In genomic region chr20:3995067-3995748, GRCh38 we compare ENCODE assay signal across 9 cellular contexts. TPM values are rescaled to one million over a fixed set of nuclear protein-coding genes. Genes with fewer than 3 reads are reported as not detected.
A peak's percentile ranks its signal among the peaks of the same experiment; 100 is the strongest.
DNase-seq lines count a peak whose midpoint lies in the region; ATAC-seq and TF ChIP-seq lines count a peak whose summit lies in the region.
"Had no signal": no experiment of that assay in that cellular context is flagged by ENCODE, and none has a peak within 500 bp of the region (broad histone marks: within the 10 kb centered on the region; RNA-seq: fewer than 3 reads in every experiment).

No MANE protein-coding gene starts in this region.

- H3K4me1 Mint-ChIP-seq in stimulated activated memory B cell treated with anti-CD40 and anti-IgM and Interleukin-4, amounts not matched to agents 10 μg/mL and 1 μg/mL and 100 μg/mL, for 72 hours, result no peaks in the 10 kb centered on the region

- H3K9me3 Mint-ChIP-seq in stimulated activated memory B cell treated with anti-CD40 and anti-IgM and Interleukin-4, amounts not matched to agents 10 μg/mL and 1 μg/mL and 100 μg/mL, for 72 hours, result no peaks in the 10 kb centered on the region

- H3K4me3 ChIP-seq in mammary epithelial cell (replicated peaks in 1 of 3; ENCODE audit: insufficient read depth in 1 of 3, low read depth in 2 of 3, low read length in 3 of 3), result no peak overlapping the region

- CTCF ChIA-PET in mammary epithelial cell (lab: Charles Lee; ENCODE audit: low non-redundant PET), result no interaction called here

- H3K27ac Mint-ChIP-seq in stimulated activated memory B cell treated with anti-CD40 and anti-IgM and Interleukin-4, amounts not matched to agents 10 μg/mL and 1 μg/mL and 100 μg/mL, for 72 hours, result no peak overlapping the region

- no peaks in the 10 kb centered on the region for H3K36me3 ChIP-seq in mammary epithelial cell (ENCODE audit: insufficient read depth, low read length)

- no peak overlapping the region for H3K27ac ChIP-seq in mammary epithelial cell (ENCODE audit: insufficient read depth, low read depth, low read length)

- H4K20me1 ChIP-seq in mammary epithelial cell (ENCODE audit: insufficient read depth, low read length), result no peaks in the 10 kb centered on the region

- H3K4me1 ChIP-seq in mammary epithelial cell (ENCODE audit: insufficient read depth, low read length), result peaks cover 8% of the 10 kb centered on the region

- H3K4me2 ChIP-seq in mammary epithelial cell (ENCODE audit: insufficient read depth, low read depth, low read length), result no peak overlapping the region

- no TSS peak for BruUV-seq in mammary epithelial cell (replicated peaks; lab: Mats Ljungman, UMichigan)

- DNase-seq in activated effector memory CD4-positive, alpha-beta T cell treated with anti-CD3 and anti-CD28 coated beads, Interleukin-2, amount 50 U/mL, for 16 hours, result peak; percentile 65
- DNase-seq in activated effector memory CD4-positive, alpha-beta T cell treated with Interleukin-2 at 50 U/mL for 16 hours, result no peak
- DNase-seq in OCI-M1 (lab: John Stamatoyannopoulos, UW) (peak; percentile 69), mammary epithelial cell (peak; percentile 47), SW480 (ENCODE audit: low spot score) (no peak), NCI-H510A (lab: John Stamatoyannopoulos, UW) (no peak)
- DNase-seq in stimulated activated naive CD8-positive, alpha-beta T cell treated with anti-CD3 and anti-CD28 coated beads, Interleukin-15, Interleukin-2, amounts not matched to agents 100 U/mL and 50 U/mL, for 24 hours, result peak; percentile 28
- DNase-seq: NCI-H446 treated with DMSO at 0.1 percent for 48 hours had no signal

- dilution Hi-C loops in mammary epithelial cell (cut with HindIII; ENCODE audit: low sequenced_read_pairs), result no loop called here

- no peak for TF ChIP-seq CTCF in mammary epithelial cell (conservative IDR thresholded peaks at IDR 0.05 in 1 of 2, IDR thresholded peaks at IDR 0.05 in 1 of 2; ENCODE audit: extremely low read depth in 1 of 2, insufficient read depth in 1 of 2, low read depth in 1 of 2, low read length in 2 of 2)

- intact Hi-C loops in mammary epithelial cell (cut with micrococcal nuclease), result no loop called here

- peak; percentile 81 for ATAC-seq in stimulated activated naive CD8-positive, alpha-beta T cell treated with anti-CD3 and anti-CD28 coated beads, Interleukin-15, Interleukin-2, amounts not matched to agents 100 U/mL and 50 U/mL, for 24 hours
- ATAC-seq in stimulated activated memory B cell treated with anti-CD40 and anti-IgM and Interleukin-4, amounts not matched to agents 10 μg/mL and 1 μg/mL and 100 μg/mL, for 72 hours, result no peak

- H3K9ac ChIP-seq in mammary epithelial cell (ENCODE audit: insufficient read depth, low read length), result no peak overlapping the region

- no peak overlapping the region for H2AFZ ChIP-seq in mammary epithelial cell (ENCODE audit: low read depth, low read length)

- H3K36me3 Mint-ChIP-seq in stimulated activated memory B cell treated with anti-CD40 and anti-IgM and Interleukin-4, amounts not matched to agents 10 μg/mL and 1 μg/mL and 100 μg/mL, for 72 hours, result no peaks in the 10 kb centered on the region

- no peaks in the 10 kb centered on the region for H3K9me3 ChIP-seq in mammary epithelial cell (replicated peaks; ENCODE audit: insufficient read depth, low read length)

- 73% methylated on average over 3 of the region's 3 CpGs for WGBS in mammary epithelial cell (ENCODE audit: low coverage, missing lambda C conversion rate)

- in situ Hi-C loops in mammary epithelial cell (cut with MboI; ENCODE audit: low sequenced_read_pairs in 2 of 2), result no loop called here

- H3K79me2 ChIP-seq in mammary epithelial cell (ENCODE audit: insufficient read depth, low read length), result peaks cover 28% of the 10 kb centered on the region

- no peaks in the 10 kb centered on the region for H3K27me3 ChIP-seq in mammary epithelial cell (ENCODE audit: insufficient read depth, low read length)

- no peak overlapping the region for H3K4me3 Mint-ChIP-seq in stimulated activated memory B cell treated with anti-CD40 and anti-IgM and Interleukin-4, amounts not matched to agents 10 μg/mL and 1 μg/mL and 100 μg/mL, for 72 hours

- H3K27me3 Mint-ChIP-seq in stimulated activated memory B cell treated with anti-CD40 and anti-IgM and Interleukin-4, amounts not matched to agents 10 μg/mL and 1 μg/mL and 100 μg/mL, for 72 hours, result no peaks in the 10 kb centered on the region

RNA-seq across cellular contexts. Expression of gene RNF24, which starts 20.1 kb away (rescaled TPM):
- 10 to 100 TPM in 1 of 2 donors, 1 to 10 TPM in 1; 8.8 to 13.5 TPM for total RNA-seq in mammary epithelial cell
- 5.9 TPM for polyA plus RNA-seq in mammary epithelial cell
- 15.0 TPM for polyA minus RNA-seq in mammary epithelial cell

Comparison
In these comparisons a context has a peak if more than half of its experiments do, and no peak if none do; other contexts are left out.
1. DNase-seq: peak in activated effector memory CD4-positive, alpha-beta T cell treated with anti-CD3 and anti-CD28 coated beads, Interleukin-2, amount 50 U/mL, for 16 hours (single experiment), OCI-M1 (single experiment), mammary epithelial cell (single experiment) and stimulated activated naive CD8-positive, alpha-beta T cell treated with anti-CD3 and anti-CD28 coated beads, Interleukin-15, Interleukin-2, amounts not matched to agents 100 U/mL and 50 U/mL, for 24 hours (single experiment); none in activated effector memory CD4-positive, alpha-beta T cell treated with Interleukin-2 at 50 U/mL for 16 hours (single experiment), SW480 (single experiment) and NCI-H510A (single experiment).